ENCODE assay signal across 1 cellular context in the genomic region with DNA sequence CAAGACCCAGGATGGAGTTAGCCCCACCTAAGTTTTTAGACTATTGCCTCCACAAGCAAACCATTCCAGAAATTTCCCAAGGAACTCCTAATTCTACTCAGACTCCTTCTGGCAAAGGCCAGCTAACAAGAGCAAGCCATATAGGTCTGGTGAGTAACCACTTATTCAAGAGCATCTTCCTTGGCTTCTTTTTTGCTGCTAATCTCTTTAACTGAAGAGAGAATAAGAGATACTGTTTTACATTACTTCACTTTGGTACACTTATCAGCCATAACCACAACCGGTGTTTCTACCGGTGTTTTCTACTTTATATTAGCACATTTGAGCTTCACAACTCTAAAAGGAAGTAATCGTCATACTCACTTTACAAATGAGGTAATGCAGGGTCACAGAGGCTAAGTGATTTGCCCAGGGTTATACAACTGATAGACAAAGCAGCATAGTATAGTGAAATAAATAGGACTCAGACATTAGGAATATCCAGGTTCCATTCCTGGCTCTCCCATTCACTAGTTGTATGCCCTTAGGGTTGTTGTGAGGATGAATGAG.
A peak's percentile ranks its signal among the peaks of the same experiment; 100 is the strongest.
TF ChIP-seq lines count a peak whose summit lies in the region.

No MANE protein-coding gene starts in this region.

TF ChIP-seq in K562, 482 proteins besides CTCF, POLR2A, EP300 and RAD21 (continued from another document and continues in another):
- TF ChIP-seq, protein P1, sequence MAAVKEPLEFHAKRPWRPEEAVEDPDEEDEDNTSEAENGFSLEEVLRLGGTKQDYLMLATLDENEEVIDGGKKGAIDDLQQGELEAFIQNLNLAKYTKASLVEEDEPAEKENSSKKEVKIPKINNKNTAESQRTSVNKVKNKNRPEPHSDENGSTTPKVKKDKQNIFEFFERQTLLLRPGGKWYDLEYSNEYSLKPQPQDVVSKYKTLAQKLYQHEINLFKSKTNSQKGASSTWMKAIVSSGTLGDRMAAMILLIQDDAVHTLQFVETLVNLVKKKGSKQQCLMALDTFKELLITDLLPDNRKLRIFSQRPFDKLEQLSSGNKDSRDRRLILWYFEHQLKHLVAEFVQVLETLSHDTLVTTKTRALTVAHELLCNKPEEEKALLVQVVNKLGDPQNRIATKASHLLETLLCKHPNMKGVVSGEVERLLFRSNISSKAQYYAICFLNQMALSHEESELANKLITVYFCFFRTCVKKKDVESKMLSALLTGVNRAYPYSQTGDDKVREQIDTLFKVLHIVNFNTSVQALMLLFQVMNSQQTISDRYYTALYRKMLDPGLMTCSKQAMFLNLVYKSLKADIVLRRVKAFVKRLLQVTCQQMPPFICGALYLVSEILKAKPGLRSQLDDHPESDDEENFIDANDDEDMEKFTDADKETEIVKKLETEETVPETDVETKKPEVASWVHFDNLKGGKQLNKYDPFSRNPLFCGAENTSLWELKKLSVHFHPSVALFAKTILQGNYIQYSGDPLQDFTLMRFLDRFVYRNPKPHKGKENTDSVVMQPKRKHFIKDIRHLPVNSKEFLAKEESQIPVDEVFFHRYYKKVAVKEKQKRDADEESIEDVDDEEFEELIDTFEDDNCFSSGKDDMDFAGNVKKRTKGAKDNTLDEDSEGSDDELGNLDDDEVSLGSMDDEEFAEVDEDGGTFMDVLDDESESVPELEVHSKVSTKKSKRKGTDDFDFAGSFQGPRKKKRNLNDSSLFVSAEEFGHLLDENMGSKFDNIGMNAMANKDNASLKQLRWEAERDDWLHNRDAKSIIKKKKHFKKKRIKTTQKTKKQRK (IDR thresholded peaks at IDR 0.05; ENCODE audit: borderline replicate concordance, low read depth, low read length), result no peak
- TF ChIP-seq NONO (IDR thresholded peaks at IDR 0.05; ENCODE audit: low read depth in 2 of 2, low read length in 1 of 2) (no peak), ZNF140 (CRISPR knock-in tag; IDR thresholded peaks at IDR 0.05) (no peak), ASH1L (IDR thresholded peaks at IDR 0.05; ENCODE audit: borderline replicate concordance, low read depth, partially characterized antibody) (no peak), ELF2 (CRISPR knock-in tag; IDR thresholded peaks at IDR 0.05) (0 out of 2 replicates have a peak, but pooled peaks have one; percentile 11), TEAD2 (tag; IDR thresholded peaks at IDR 0.05) (no peak), DMBX1 (CRISPR knock-in tag; IDR thresholded peaks at IDR 0.05; ENCODE audit: borderline replicate concordance) (no peak), ZNF239 (CRISPR knock-in tag; IDR thresholded peaks at IDR 0.05) (no peak), FOXO4 (CRISPR knock-in tag; IDR thresholded peaks at IDR 0.05) (no peak), SPI1 (IDR thresholded peaks at IDR 0.05; ENCODE audit: borderline replicate concordance, low read depth, low read length) (no peak), JUN (IDR thresholded peaks at IDR 0.05; ENCODE audit: borderline replicate concordance, low read depth, low read length) (no peak; the same call in 1 of the 2 replicates), JUN (CRISPR knock-in tag; IDR thresholded peaks at IDR 0.05; ENCODE audit: borderline replicate concordance) (no peak), JUND (IDR thresholded peaks at IDR 0.05; ENCODE audit: borderline replicate concordance, low read depth, low read length) (peak; percentile 65; the same call in 1 of the 2 replicates), JUND (tag; IDR thresholded peaks at IDR 0.05; ENCODE audit: borderline replicate concordance, low read depth, low read length) (peak; percentile 64), SAFB (IDR thresholded peaks at IDR 0.05; ENCODE audit: borderline replicate concordance, low read depth, low read length) (no peak), SMAD3 (CRISPR knock-in tag; conservative IDR thresholded peaks at IDR 0.05) (no peak), BRD4 (IDR thresholded peaks at IDR 0.05) (no peak), REST (CRISPR knock-in tag; IDR thresholded peaks at IDR 0.05; ENCODE audit: low read depth) (no peak), ZNF583 (CRISPR knock-in tag; IDR thresholded peaks at IDR 0.05) (no peak), RFX5 (IDR thresholded peaks at IDR 0.05; ENCODE audit: low read depth, low read length) (no peak), SIRT6 (IDR thresholded peaks at IDR 0.05; ENCODE audit: low read depth, low read length) (no peak), ZBTB49 (CRISPR knock-in tag; IDR thresholded peaks at IDR 0.05; ENCODE audit: borderline replicate concordance) (no peak), TRIM28 (IDR thresholded peaks at IDR 0.05) (no peak), HDGF (IDR thresholded peaks at IDR 0.05) (no peak), ZNF165 (CRISPR knock-in tag; IDR thresholded peaks at IDR 0.05; ENCODE audit: borderline replicate concordance) (no peak), SMAD1 (IDR thresholded peaks at IDR 0.05; ENCODE audit: low read depth, low read length, partially characterized antibody) (peak; percentile 2), PHTF2 (CRISPR knock-in tag; IDR thresholded peaks at IDR 0.05) (no peak), NR0B1 (IDR thresholded peaks at IDR 0.05; ENCODE audit: partially characterized antibody) (no peak), XRCC3 (IDR thresholded peaks at IDR 0.05) (no peak), CAMTA2 (CRISPR knock-in tag; conservative IDR thresholded peaks at IDR 0.05) (no peak), MAZ (CRISPR knock-in tag; conservative IDR thresholded peaks at IDR 0.05 in 1 of 2, IDR thresholded peaks at IDR 0.05 in 1 of 2) (no peak), ZNF133 (CRISPR knock-in tag; IDR thresholded peaks at IDR 0.05) (no peak), USF2 (CRISPR knock-in tag; IDR thresholded peaks at IDR 0.05) (no peak), NR1H2 (CRISPR knock-in tag; IDR thresholded peaks at IDR 0.05) (no peak)
- TF ChIP-seq, protein P2, sequence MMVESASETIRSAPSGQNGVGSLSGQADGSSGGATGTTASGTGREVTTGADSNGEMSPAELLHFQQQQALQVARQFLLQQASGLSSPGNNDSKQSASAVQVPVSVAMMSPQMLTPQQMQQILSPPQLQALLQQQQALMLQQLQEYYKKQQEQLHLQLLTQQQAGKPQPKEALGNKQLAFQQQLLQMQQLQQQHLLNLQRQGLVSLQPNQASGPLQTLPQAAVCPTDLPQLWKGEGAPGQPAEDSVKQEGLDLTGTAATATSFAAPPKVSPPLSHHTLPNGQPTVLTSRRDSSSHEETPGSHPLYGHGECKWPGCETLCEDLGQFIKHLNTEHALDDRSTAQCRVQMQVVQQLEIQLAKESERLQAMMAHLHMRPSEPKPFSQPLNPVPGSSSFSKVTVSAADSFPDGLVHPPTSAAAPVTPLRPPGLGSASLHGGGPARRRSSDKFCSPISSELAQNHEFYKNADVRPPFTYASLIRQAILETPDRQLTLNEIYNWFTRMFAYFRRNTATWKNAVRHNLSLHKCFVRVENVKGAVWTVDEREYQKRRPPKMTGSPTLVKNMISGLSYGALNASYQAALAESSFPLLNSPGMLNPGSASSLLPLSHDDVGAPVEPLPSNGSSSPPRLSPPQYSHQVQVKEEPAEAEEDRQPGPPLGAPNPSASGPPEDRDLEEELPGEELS (CRISPR knock-in tag; IDR thresholded peaks at IDR 0.05; ENCODE audit: borderline replicate concordance), result no peak
- TF ChIP-seq, protein P3, sequence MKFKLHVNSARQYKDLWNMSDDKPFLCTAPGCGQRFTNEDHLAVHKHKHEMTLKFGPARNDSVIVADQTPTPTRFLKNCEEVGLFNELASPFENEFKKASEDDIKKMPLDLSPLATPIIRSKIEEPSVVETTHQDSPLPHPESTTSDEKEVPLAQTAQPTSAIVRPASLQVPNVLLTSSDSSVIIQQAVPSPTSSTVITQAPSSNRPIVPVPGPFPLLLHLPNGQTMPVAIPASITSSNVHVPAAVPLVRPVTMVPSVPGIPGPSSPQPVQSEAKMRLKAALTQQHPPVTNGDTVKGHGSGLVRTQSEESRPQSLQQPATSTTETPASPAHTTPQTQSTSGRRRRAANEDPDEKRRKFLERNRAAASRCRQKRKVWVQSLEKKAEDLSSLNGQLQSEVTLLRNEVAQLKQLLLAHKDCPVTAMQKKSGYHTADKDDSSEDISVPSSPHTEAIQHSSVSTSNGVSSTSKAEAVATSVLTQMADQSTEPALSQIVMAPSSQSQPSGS (CRISPR knock-in tag; IDR thresholded peaks at IDR 0.05), result no peak
- TF ChIP-seq, protein P4, sequence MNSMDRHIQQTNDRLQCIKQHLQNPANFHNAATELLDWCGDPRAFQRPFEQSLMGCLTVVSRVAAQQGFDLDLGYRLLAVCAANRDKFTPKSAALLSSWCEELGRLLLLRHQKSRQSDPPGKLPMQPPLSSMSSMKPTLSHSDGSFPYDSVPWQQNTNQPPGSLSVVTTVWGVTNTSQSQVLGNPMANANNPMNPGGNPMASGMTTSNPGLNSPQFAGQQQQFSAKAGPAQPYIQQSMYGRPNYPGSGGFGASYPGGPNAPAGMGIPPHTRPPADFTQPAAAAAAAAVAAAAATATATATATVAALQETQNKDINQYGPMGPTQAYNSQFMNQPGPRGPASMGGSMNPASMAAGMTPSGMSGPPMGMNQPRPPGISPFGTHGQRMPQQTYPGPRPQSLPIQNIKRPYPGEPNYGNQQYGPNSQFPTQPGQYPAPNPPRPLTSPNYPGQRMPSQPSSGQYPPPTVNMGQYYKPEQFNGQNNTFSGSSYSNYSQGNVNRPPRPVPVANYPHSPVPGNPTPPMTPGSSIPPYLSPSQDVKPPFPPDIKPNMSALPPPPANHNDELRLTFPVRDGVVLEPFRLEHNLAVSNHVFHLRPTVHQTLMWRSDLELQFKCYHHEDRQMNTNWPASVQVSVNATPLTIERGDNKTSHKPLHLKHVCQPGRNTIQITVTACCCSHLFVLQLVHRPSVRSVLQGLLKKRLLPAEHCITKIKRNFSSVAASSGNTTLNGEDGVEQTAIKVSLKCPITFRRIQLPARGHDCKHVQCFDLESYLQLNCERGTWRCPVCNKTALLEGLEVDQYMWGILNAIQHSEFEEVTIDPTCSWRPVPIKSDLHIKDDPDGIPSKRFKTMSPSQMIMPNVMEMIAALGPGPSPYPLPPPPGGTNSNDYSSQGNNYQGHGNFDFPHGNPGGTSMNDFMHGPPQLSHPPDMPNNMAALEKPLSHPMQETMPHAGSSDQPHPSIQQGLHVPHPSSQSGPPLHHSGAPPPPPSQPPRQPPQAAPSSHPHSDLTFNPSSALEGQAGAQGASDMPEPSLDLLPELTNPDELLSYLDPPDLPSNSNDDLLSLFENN (IDR thresholded peaks at IDR 0.05; ENCODE audit: low read depth in 2 of 2, low read length in 2 of 2), result no peak
